ENCODE assay signal across 8 cellular contexts in the genomic region with DNA sequence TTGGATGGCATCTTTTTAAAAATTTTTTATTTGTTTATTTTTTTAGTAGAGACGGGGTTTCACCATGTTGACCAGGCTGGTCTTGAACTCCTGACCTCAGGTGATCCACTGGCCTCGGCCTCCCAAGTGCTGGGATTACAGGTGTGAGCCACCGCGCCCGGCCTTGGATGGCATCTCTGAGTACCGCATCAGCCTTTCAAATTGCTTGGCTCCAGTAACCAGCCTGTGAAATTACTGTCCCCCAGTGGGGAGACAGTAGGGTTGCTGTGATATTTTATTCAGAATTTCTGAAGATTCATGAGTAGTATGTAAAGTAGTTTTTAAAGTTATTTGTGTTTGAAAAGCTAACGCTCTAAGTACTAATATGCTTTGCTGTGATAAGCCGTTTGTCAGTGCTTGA. TPM values are rescaled to one million over a fixed set of nuclear protein-coding genes. Genes with fewer than 3 reads are reported as not detected.
DNase-seq lines count a peak whose midpoint lies in the region; ATAC-seq and TF ChIP-seq lines count a peak whose summit lies in the region.

No MANE protein-coding gene starts in this region.

- peaks cover 19% of the 10 kb centered on the region for H3K36me3 ChIP-seq in HUES48 (ENCODE audit: control insufficient read depth, insufficient read depth, low read length)
- peaks cover 0 to 5% of the 10 kb centered on the region in 2 donors for H3K36me3 ChIP-seq in body of pancreas (replicated peaks in 1 of 2; ENCODE audit: insufficient read depth in 1 of 2, low read depth in 2 of 2)

- H3K4me3 ChIP-seq in AG10803 (ENCODE audit: low read length), result peak overlapping the region; percentile 69
- peak overlapping the region; percentile 75; the same call in 1 of the 2 replicates for H3K4me3 ChIP-seq in HUES48 (ENCODE audit: low read depth, low read length)
- H3K4me3 ChIP-seq in body of pancreas, result peak overlapping the region; percentile 50 to 68

- ATAC-seq in body of pancreas (no peak), HG03039 (IDR thresholded peaks at IDR 0.05; ENCODE audit: unreplicated experiment) (no peak)
- no peak for ATAC-seq in naive thymus-derived CD8-positive, alpha-beta T cell

- WGBS in body of pancreas, 2 donors, result 48% methylated on average over 8 of the region's 8 CpGs

- in situ Hi-C loops in GM13976 (cut with MboI; ENCODE audit: low sequenced_read_pairs, unreplicated experiment), result no loop called here

- H3K27ac Mint-ChIP-seq in naive thymus-derived CD8-positive, alpha-beta T cell, result peak overlapping the region; percentile 29 to 94 (median 89)

- H3K27ac ChIP-seq in HUES48 (ENCODE audit: low read depth, low read length) (no peak overlapping the region), body of pancreas (peak overlapping the region in 1 of 4 donors; percentile 88)

- H3K9me3 ChIP-seq in HUES48 (ENCODE audit: control insufficient read depth, insufficient read depth, low read length) (no peaks in the 10 kb centered on the region), body of pancreas (no peaks in the 10 kb centered on the region)

- peak overlapping the region; percentile 76 to 93 (median 87) for H3K4me3 Mint-ChIP-seq in naive thymus-derived CD8-positive, alpha-beta T cell

- no peaks in the 10 kb centered on the region for H3K27me3 ChIP-seq in HUES48 (ENCODE audit: control insufficient read depth, insufficient read depth, low read length)
- H3K27me3 ChIP-seq in body of pancreas, result no peaks in the 10 kb centered on the region

- H3K36me3 Mint-ChIP-seq in naive thymus-derived CD8-positive, alpha-beta T cell, result peaks cover 0 to 30% (median 12%) of the 10 kb centered on the region in 3 donors

- intact Hi-C loops in body of pancreas (cut with DNase I), result no loop called here

- H3K9me3 Mint-ChIP-seq in naive thymus-derived CD8-positive, alpha-beta T cell, result peaks cover 0 to 9% (median 2%) of the 10 kb centered on the region in 9 donors

- H3K4me1 Mint-ChIP-seq in naive thymus-derived CD8-positive, alpha-beta T cell, result peaks cover 13 to 44% (median 37%) of the 10 kb centered on the region in 4 donors

- H3K9ac ChIP-seq in HUES48 (ENCODE audit: low read depth, low read length), result no peak overlapping the region

- no peak for TF ChIP-seq POLR2A in body of pancreas (IDR thresholded peaks at IDR 0.05)

- POLR2A ChIA-PET in naive thymus-derived CD8-positive, alpha-beta T cell (lab: Charles Lee), result interaction anchor here (2.9 kb wide), 1 partner anchor 9 kb away, joined by 23 read pairs; no protein-coding TSS in a partner anchor
- POLR2A ChIA-PET in GM10248 (lab: Yijun Ruan, JAX), result no interaction called here

- CTCF ChIA-PET in GM10248 (lab: Yijun Ruan, JAX), result interaction anchor here (1.0 to 6.1 kb wide), 4 partner anchors 8 to 98 kb away, joined by 3 to 38 read pairs (median 18); no protein-coding TSS in a partner anchor

- TF ChIP-seq CTCF in AG10803 (conservative IDR thresholded peaks at IDR 0.05; ENCODE audit: low read length) (peak; percentile 19; the same call in 1 of the 2 replicates), body of pancreas (IDR thresholded peaks at IDR 0.05) (no peak), GM13976 (IDR thresholded peaks at IDR 0.05; ENCODE audit: borderline replicate concordance, control extremely low read depth, extremely low read depth, insufficient read depth, missing control alignments) (no peak), GM10248 (IDR thresholded peaks at IDR 0.05; ENCODE audit: control extremely low read depth, extremely low read depth, low read depth, missing control alignments) (no peak)

- no peaks in the 10 kb centered on the region for H3K27me3 Mint-ChIP-seq in naive thymus-derived CD8-positive, alpha-beta T cell

- no peak for DNase-seq in AG10803 (ENCODE audit: low read depth)
- DNase-seq in body of pancreas, result no peak
- DNase-seq in naive thymus-derived CD8-positive, alpha-beta T cell, result no peak
- no peak for DNase-seq in activated effector memory CD4-positive, alpha-beta T cell treated with Interleukin-2 at 50 U/mL for 16 hours
- no peak for DNase-seq in GM13976 (ENCODE audit: low spot score)
- DNase-seq in GM10248 (ENCODE audit: extremely low spot score), result no peak

- 0 out of 2 replicates have a peak, but pooled peaks cover 3% of the 10 kb centered on the region for H3K4me1 ChIP-seq in HUES48 (ENCODE audit: control insufficient read depth, insufficient read depth, low read length)
- H3K4me1 ChIP-seq in body of pancreas, result peaks cover 30% of the 10 kb centered on the region

RNA-seq across cellular contexts. Expression of a gene that starts 1.2 kb away (rescaled TPM):
- total RNA-seq in body of pancreas, result 10 to 100 TPM; 36.8 to 43.8 TPM
- total RNA-seq in naive thymus-derived CD8-positive, alpha-beta T cell, result 100 to 1,000 TPM in 1 of 2 experiments, 10 to 100 TPM in 1; 95.8 to 109 TPM
- 10 to 100 TPM; 66.1 to 70.7 (median 68.8) TPM for polyA plus RNA-seq in naive thymus-derived CD8-positive, alpha-beta T cell
